In genomic region chr14:68341765-68342212, GRCh38 we compare ENCODE assay signal across 14 cellular contexts.
A peak's percentile ranks its signal among the peaks of the same experiment; 100 is the strongest.
DNase-seq lines count a peak whose midpoint lies in the region; ATAC-seq, FAIRE-seq and TF ChIP-seq lines count a peak whose summit lies in the region.
"Had no signal": no experiment of that assay in that cellular context is flagged by ENCODE, and none has a peak within 500 bp of the region (broad histone marks: within the 10 kb centered on the region; RNA-seq: fewer than 3 reads in every experiment).

No MANE protein-coding gene starts in this region.

- no peaks in the 10 kb centered on the region for H3K4me1 ChIP-seq in upper lobe of right lung

- H3K27me3 ChIP-seq in upper lobe of right lung: no peaks in the 10 kb centered on the region
- H3K27me3 ChIP-seq: stomach had no signal

- FAIRE-seq in H54 (lab: Jason Lieb, UNC): no peak
- FAIRE-seq: colon had no signal

- no peak overlapping the region for H3K27ac ChIP-seq in upper lobe of right lung
- H3K27ac ChIP-seq: stomach had no signal

- H3K4me3 ChIP-seq in GM08714 (ENCODE audit: low read length) (peak overlapping the region; percentile 14; the same call in 1 of the 2 replicates), upper lobe of right lung (no peak overlapping the region)
- H3K4me3 ChIP-seq: mucosa of descending colon, stomach had no signal

- peak overlapping the region; percentile 63 for H3K27ac Mint-ChIP-seq in activated naive CD8-positive, alpha-beta T cell treated with anti-CD3 and anti-CD28 coated beads for 36 hours

- H3K36me3 Mint-ChIP-seq in activated naive CD8-positive, alpha-beta T cell treated with anti-CD3 and anti-CD28 coated beads for 36 hours: peaks cover 15% of the 10 kb centered on the region

- no peak for TF ChIP-seq CTCF in upper lobe of right lung (IDR thresholded peaks at IDR 0.05)

- no peak overlapping the region for H3K4me3 Mint-ChIP-seq in activated naive CD8-positive, alpha-beta T cell treated with anti-CD3 and anti-CD28 coated beads for 36 hours
- H3K4me3 Mint-ChIP-seq: immature natural killer cell had no signal

- TF ChIP-seq POLR2A in H54 (IDR thresholded peaks at IDR 0.05; ENCODE audit: low read depth, low read length): no peak

- H3K36me3 ChIP-seq in upper lobe of right lung: no peaks in the 10 kb centered on the region
- H3K36me3 ChIP-seq: stomach had no signal

- H3K27me3 Mint-ChIP-seq in activated naive CD8-positive, alpha-beta T cell treated with anti-CD3 and anti-CD28 coated beads for 36 hours: no peaks in the 10 kb centered on the region

- H3K4me1 Mint-ChIP-seq in activated naive CD8-positive, alpha-beta T cell treated with anti-CD3 and anti-CD28 coated beads for 36 hours: peaks cover 27% of the 10 kb centered on the region

- peak; percentile 46 for ATAC-seq in GM19452 (IDR thresholded peaks at IDR 0.05; ENCODE audit: unreplicated experiment)
- peak; percentile 48 for ATAC-seq in HG03135 (IDR thresholded peaks at IDR 0.05; ENCODE audit: unreplicated experiment)
- no peak for ATAC-seq in upper lobe of right lung
- ATAC-seq: mucosa of descending colon had no signal

- no peaks in the 10 kb centered on the region for H3K9me3 ChIP-seq in upper lobe of right lung
- H3K9me3 ChIP-seq: mucosa of descending colon, stomach had no signal

- no peak for DNase-seq in activated naive CD8-positive, alpha-beta T cell treated with anti-CD3 and anti-CD28 coated beads for 36 hours
- no peak for DNase-seq in upper lobe of right lung
- DNase-seq in H54 (ENCODE audit: insufficient read length, low spot score): no peak
- no peak for DNase-seq in HuH-7.5 (ENCODE audit: low spot score)
- no peak for DNase-seq in COR-L47 (lab: John Stamatoyannopoulos, UW)
- DNase-seq: immature natural killer cell, IMR-90, mucosa of descending colon, NCI-H774, stomach had no signal

- intact Hi-C loops in upper lobe of right lung (cut with DNase I): no loop called here

- peaks cover 8% of the 10 kb centered on the region for H3K9me3 Mint-ChIP-seq in activated naive CD8-positive, alpha-beta T cell treated with anti-CD3 and anti-CD28 coated beads for 36 hours
